In the genomic region with DNA sequence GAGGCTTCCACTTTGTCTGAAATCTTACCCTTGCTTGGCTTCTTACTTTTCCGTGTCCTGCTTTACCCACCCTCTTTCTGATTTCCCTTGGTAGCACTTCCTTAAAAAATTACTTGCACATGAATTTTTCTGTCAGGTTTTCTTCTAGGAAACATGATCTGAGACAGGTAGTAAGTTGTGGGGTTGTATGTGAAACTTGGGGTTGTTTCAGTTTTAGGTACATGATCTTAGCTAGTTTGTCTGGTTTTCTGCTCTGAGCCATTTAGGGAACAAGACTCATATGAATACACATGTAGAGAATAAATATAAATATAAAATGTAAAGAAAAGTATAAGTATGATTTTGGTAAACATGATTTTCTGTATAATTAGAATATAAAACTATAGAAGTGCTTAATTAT, we compare ENCODE assay signal across 18 cellular contexts. TPM values are rescaled to one million over a fixed set of nuclear protein-coding genes. Genes with fewer than 3 reads are reported as not detected.
A peak's percentile ranks its signal among the peaks of the same experiment; 100 is the strongest.
DNase-seq lines count a peak whose midpoint lies in the region; ATAC-seq and TF ChIP-seq lines count a peak whose summit lies in the region.
"Had no signal": no experiment of that assay in that cellular context is flagged by ENCODE, and none has a peak within 500 bp of the region (broad histone marks: within the 10 kb centered on the region; RNA-seq: fewer than 3 reads in every experiment).

No MANE protein-coding gene starts in this region.

- H3K36me3 ChIP-seq in esophagus muscularis mucosa: no peaks in the 10 kb centered on the region
- H3K36me3 ChIP-seq: left ventricle myocardium inferior, ovary, suprapubic skin had no signal

- no peak overlapping the region for H3K27ac ChIP-seq in esophagus muscularis mucosa (replicated peaks in 1 of 4)
- H3K27ac ChIP-seq: coronary artery, left ventricle myocardium inferior, ovary, suprapubic skin had no signal

- ATAC-seq in GM18511 (IDR thresholded peaks at IDR 0.05; ENCODE audit: unreplicated experiment) (peak; percentile 77), GM21367 (IDR thresholded peaks at IDR 0.05; ENCODE audit: unreplicated experiment) (peak; percentile 67), HG02884 (IDR thresholded peaks at IDR 0.05; ENCODE audit: unreplicated experiment) (peak; percentile 84)
- ATAC-seq: activated CD4-positive, CD25-positive, alpha-beta regulatory T cell treated with anti-CD3 and anti-CD28 coated beads, Interleukin-2, amount 50 U/mL, for 24 hours; HCT116 had no signal

- DNase-seq in OCI-M1 (lab: John Stamatoyannopoulos, UW): peak; percentile 4
- no peak for DNase-seq in stimulated activated CD8-positive, alpha-beta memory T cell treated with anti-CD3 and anti-CD28 coated beads, Interleukin-4, amount 100 ng/mL, for 48 hours
- no peak for DNase-seq in nucleus accumbens (lab: John Stamatoyannopoulos, UW)
- no peak for DNase-seq in activated CD4-positive, alpha-beta T cell treated with anti-CD3 and anti-CD28 coated beads, Interleukin-2, amount 50 U/mL, for 48 hours
- DNase-seq in esophagus muscularis mucosa (ENCODE audit: extremely low spot score): no peak
- DNase-seq: CD8-positive, alpha-beta memory T cell; left ventricle myocardium inferior; NCI-H1436 treated with DMSO at 0.1 percent for 48 hours; ovary; stimulated activated CD4-positive, alpha-beta T cell treated with anti-CD3 and anti-CD28 coated beads, Interleukin-4, amount 100 ng/mL, for 24 hours; T-helper 2 cell had no signal

- no peak overlapping the region for H3K4me3 ChIP-seq in esophagus muscularis mucosa
- H3K4me3 ChIP-seq: coronary artery, left ventricle myocardium inferior, ovary, suprapubic skin had no signal

- no peak for TF ChIP-seq POLR2A in esophagus muscularis mucosa (IDR thresholded peaks at IDR 0.05; ENCODE audit: low read depth)

- WGBS in esophagus muscularis mucosa: 54% methylated on average over 1 of the region's 1 CpG

- no peaks in the 10 kb centered on the region for H3K9me3 ChIP-seq in esophagus muscularis mucosa
- H3K9me3 ChIP-seq: left ventricle myocardium inferior, ovary, suprapubic skin had no signal

- no peak for TF ChIP-seq CTCF in esophagus muscularis mucosa (IDR thresholded peaks at IDR 0.05)

- intact Hi-C loops in esophagus muscularis mucosa (cut with DNase I): no loop called here

- TF ChIP-seq EP300 in esophagus muscularis mucosa (IDR thresholded peaks at IDR 0.05): no peak

- no peaks in the 10 kb centered on the region for H3K27me3 ChIP-seq in esophagus muscularis mucosa
- H3K27me3 ChIP-seq: ovary, suprapubic skin had no signal

- H3K4me1 ChIP-seq in esophagus muscularis mucosa: no peaks in the 10 kb centered on the region
- H3K4me1 ChIP-seq: left ventricle myocardium inferior, suprapubic skin had no signal

RNA-seq across cellular contexts. Expression of gene ARMCX2, which starts 17.4 kb away (rescaled TPM):
- 10 to 100 TPM; 15.0 to 55.0 (median 30.6) TPM for total RNA-seq in esophagus muscularis mucosa

RNA-seq across cellular contexts. Expression of gene ARMCX3, which starts 54.1 kb away (rescaled TPM):
- 10 to 100 TPM; 38.2 to 52.5 (median 49.9) TPM for total RNA-seq in esophagus muscularis mucosa

RNA-seq across cellular contexts. Expression of gene ARMCX6, which starts 59.2 kb away (rescaled TPM):
- total RNA-seq in esophagus muscularis mucosa: 10 to 100 TPM in 3 of 4 donors, 1 to 10 TPM in 1; 6.6 to 17.2 (median 14.4) TPM
